22 cellular contexts compared by ENCODE assay signal in genomic region chr17:60060474-60060873, GRCh38.
"Had no signal": no experiment of that assay in that cellular context is flagged by ENCODE, and none has a peak within 500 bp of the region (broad histone marks: within the 10 kb centered on the region; RNA-seq: fewer than 3 reads in every experiment).

No MANE protein-coding gene starts in this region.

- H3K27me3 Mint-ChIP-seq: activated CD4-positive, alpha-beta memory T cell treated with anti-CD3 and anti-CD28 coated beads, Interleukin-2, amount 10 ng/mL, durations not matched to agents 7 days and 5 days; activated CD4-positive, alpha-beta T cell treated with anti-CD3 and anti-CD28 coated beads, Interleukin-2, amount 10 ng/mL, durations not matched to agents 24 days and 14 days; activated naive CD4-positive, alpha-beta T cell treated with anti-CD3 and anti-CD28 coated beads, Interleukin-2, amount 10 ng/mL, durations not matched to agents 7 days and 5 days; brain; effector memory CD8-positive, alpha-beta T cell; naive B cell had no signal

- H3K9me3 Mint-ChIP-seq: activated CD4-positive, alpha-beta memory T cell treated with anti-CD3 and anti-CD28 coated beads, Interleukin-2, amount 10 ng/mL, durations not matched to agents 7 days and 5 days; activated CD4-positive, alpha-beta T cell treated with anti-CD3 and anti-CD28 coated beads, Interleukin-2, amount 10 ng/mL, durations not matched to agents 24 days and 14 days; activated naive CD4-positive, alpha-beta T cell treated with anti-CD3 and anti-CD28 coated beads, Interleukin-2, amount 10 ng/mL, durations not matched to agents 7 days and 5 days; brain; effector memory CD8-positive, alpha-beta T cell; neural crest cell had no signal

- H3K9me3 ChIP-seq: esophagus muscularis mucosa, lower lobe of right lung, sigmoid colon, upper lobe of right lung had no signal

- ATAC-seq: activated CD4-positive, CD25-positive, alpha-beta regulatory T cell treated with anti-CD3 and anti-CD28 coated beads, Interleukin-2, amount 50 U/mL, for 24 hours; effector memory CD8-positive, alpha-beta T cell; lower lobe of right lung; upper lobe of right lung had no signal

- H3K4me3 Mint-ChIP-seq: activated CD4-positive, alpha-beta memory T cell treated with anti-CD3 and anti-CD28 coated beads, Interleukin-2, amount 10 ng/mL, durations not matched to agents 7 days and 5 days; activated CD4-positive, alpha-beta T cell treated with anti-CD3 and anti-CD28 coated beads, Interleukin-2, amount 10 ng/mL, durations not matched to agents 24 days and 14 days; activated naive CD4-positive, alpha-beta T cell treated with anti-CD3 and anti-CD28 coated beads, Interleukin-2, amount 10 ng/mL, durations not matched to agents 7 days and 5 days; brain; effector memory CD8-positive, alpha-beta T cell; naive B cell; neural crest cell had no signal

- H3K27me3 ChIP-seq: esophagus muscularis mucosa, sigmoid colon, upper lobe of right lung had no signal

- H3K4me1 Mint-ChIP-seq: activated CD4-positive, alpha-beta memory T cell treated with anti-CD3 and anti-CD28 coated beads, Interleukin-2, amount 10 ng/mL, durations not matched to agents 7 days and 5 days; activated CD4-positive, alpha-beta T cell treated with anti-CD3 and anti-CD28 coated beads, Interleukin-2, amount 10 ng/mL, durations not matched to agents 24 days and 14 days; activated naive CD4-positive, alpha-beta T cell treated with anti-CD3 and anti-CD28 coated beads, Interleukin-2, amount 10 ng/mL, durations not matched to agents 7 days and 5 days; brain; naive B cell; neural crest cell had no signal

- H3K27ac ChIP-seq: esophagus muscularis mucosa, lower lobe of right lung, sigmoid colon, upper lobe of right lung, VCaP had no signal

- H3K4me3 ChIP-seq: esophagus muscularis mucosa, lower lobe of right lung, sigmoid colon, smooth muscle cell, upper lobe of right lung had no signal

- H3K4me1 ChIP-seq: esophagus muscularis mucosa, lower lobe of right lung, sigmoid colon, upper lobe of right lung had no signal

- DNase-seq: activated CD4-positive, alpha-beta memory T cell treated with anti-CD3 and anti-CD28 coated beads, Interleukin-2, amount 10 ng/mL, durations not matched to agents 7 days and 5 days; activated CD4-positive, alpha-beta T cell treated with anti-CD3 and anti-CD28 coated beads, Interleukin-2, amount 10 ng/mL, durations not matched to agents 24 days and 14 days; activated effector memory CD4-positive, alpha-beta T cell treated with anti-CD3 and anti-CD28 coated beads, Interleukin-2, amount 50 U/mL, for 16 hours; activated naive CD4-positive, alpha-beta T cell treated with anti-CD3 and anti-CD28 coated beads, Interleukin-2, amount 10 ng/mL, durations not matched to agents 7 days and 5 days; caudate nucleus; effector memory CD8-positive, alpha-beta T cell; foreskin melanocyte; kidney; lower lobe of right lung; naive B cell; occipital lobe; retina; sigmoid colon; stimulated activated CD4-positive, alpha-beta T cell treated with anti-CD3 and anti-CD28 coated beads, Interleukin-4, amount 100 ng/mL, for 1 hour; stimulated activated naive CD4-positive, alpha-beta T cell treated with Interleukin-2 at 50 U/mL for 16 hours; upper lobe of right lung had no signal

- H3K27ac Mint-ChIP-seq: activated CD4-positive, alpha-beta memory T cell treated with anti-CD3 and anti-CD28 coated beads, Interleukin-2, amount 10 ng/mL, durations not matched to agents 7 days and 5 days; activated CD4-positive, alpha-beta T cell treated with anti-CD3 and anti-CD28 coated beads, Interleukin-2, amount 10 ng/mL, durations not matched to agents 24 days and 14 days; activated naive CD4-positive, alpha-beta T cell treated with anti-CD3 and anti-CD28 coated beads, Interleukin-2, amount 10 ng/mL, durations not matched to agents 7 days and 5 days; effector memory CD8-positive, alpha-beta T cell had no signal
